In the genomic region with DNA sequence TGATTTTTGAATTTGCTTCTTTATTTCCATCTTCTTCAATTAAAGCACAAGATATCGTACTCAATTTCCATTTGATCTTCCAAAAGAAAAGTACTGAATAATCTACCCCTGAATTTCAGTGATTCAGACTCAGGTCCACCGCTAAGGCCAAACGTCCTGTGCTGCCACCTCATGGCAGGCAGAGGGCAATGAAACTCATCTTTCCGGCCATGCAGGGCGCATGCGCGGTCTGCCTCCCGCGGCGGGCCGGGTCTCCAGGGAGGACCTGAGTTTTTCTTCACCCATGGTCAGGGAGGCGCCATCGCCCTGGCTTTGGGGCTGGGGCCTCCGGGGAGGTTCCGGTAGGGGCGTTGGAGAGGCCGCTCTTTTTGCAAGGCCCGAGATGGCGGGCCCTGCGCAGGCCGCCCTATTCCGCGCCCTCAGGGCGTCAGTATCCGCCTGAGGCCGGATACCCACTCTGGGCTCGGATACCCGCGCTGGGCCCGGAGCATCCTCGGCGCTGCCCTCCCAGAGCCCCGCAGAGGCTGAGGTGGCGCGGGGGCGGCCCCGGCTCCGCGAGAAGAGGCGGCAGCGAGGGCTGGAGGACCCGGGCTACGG, we compare ENCODE assay signal across 1 cellular context.
TF ChIP-seq lines count a peak whose summit lies in the region.

No MANE protein-coding gene starts in this region.

TF ChIP-seq in A549, 52 proteins besides CTCF, POLR2A, EP300 and RAD21 (continued from another document):
- TF ChIP-seq PHF8 (IDR thresholded peaks at IDR 0.05; ENCODE audit: borderline replicate concordance, low read depth) = peak; percentile 80
TF ChIP-seq in A549: peak in this region for 4; not testable (repeated sequence) for 48.
